ENCODE assay signal across 1 cellular context in genomic region chr18:31500161-31500688, GRCh38.
TF ChIP-seq lines count a peak whose summit lies in the region.

No MANE protein-coding gene starts in this region.

TF ChIP-seq in GM12878, 131 proteins besides CTCF, POLR2A, EP300 and RAD21 (continued from another document):
- TF ChIP-seq ETV6 (conservative IDR thresholded peaks at IDR 0.05 in 1 of 2, IDR thresholded peaks at IDR 0.05 in 1 of 2; ENCODE audit: borderline replicate concordance in 1 of 2, low read depth in 1 of 2) (no peak), PAX5 (IDR thresholded peaks at IDR 0.05; ENCODE audit: borderline replicate concordance, low read depth, low read length) (no peak), NR2C2 (IDR thresholded peaks at IDR 0.05; ENCODE audit: borderline replicate concordance, control insufficient read depth, insufficient read length, low read depth) (no peak), RELB (IDR thresholded peaks at IDR 0.05; ENCODE audit: low read depth) (peak; percentile 73), BRCA1 (IDR thresholded peaks at IDR 0.05; ENCODE audit: low read depth, low read length) (no peak)
